27 cellular contexts compared by ENCODE assay signal in the genomic region with DNA sequence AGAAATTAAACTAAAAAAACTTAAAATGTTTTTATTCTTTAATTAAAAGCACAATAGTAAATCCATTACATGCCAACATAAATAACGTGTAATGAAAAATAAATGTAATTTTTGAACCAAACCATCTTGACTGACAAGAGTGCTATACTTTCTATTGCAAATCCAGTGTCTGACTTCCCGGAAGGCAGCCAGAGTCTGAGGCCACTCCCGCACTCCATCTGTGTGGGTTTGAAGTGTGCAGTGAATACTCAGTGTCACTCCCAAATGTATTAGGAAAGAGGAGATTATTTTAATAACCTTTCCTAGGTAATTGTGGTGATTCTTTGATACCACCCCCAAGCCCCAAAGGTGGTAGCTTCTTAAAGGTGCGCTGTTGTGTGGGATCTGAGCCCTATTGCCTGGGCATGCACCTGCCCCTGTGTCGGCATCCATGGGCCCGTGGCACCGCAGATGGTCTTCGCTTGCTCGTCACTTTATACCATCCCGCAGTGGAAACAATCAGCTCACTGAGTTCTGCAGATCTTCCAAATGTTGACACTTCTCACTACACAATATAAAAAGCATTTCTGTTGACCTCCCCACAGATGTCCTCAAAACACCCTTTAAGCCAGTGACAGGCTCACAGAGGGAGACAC.
"Had no signal": no experiment of that assay in that cellular context is flagged by ENCODE, and none has a peak within 500 bp of the region (broad histone marks: within the 10 kb centered on the region; RNA-seq: fewer than 3 reads in every experiment).

No MANE protein-coding gene starts in this region.

- H3K4me3 ChIP-seq: ascending aorta, breast epithelium, cardiac muscle cell, coronary artery, esophagus squamous epithelium, gastroesophageal sphincter had no signal

- H3K27ac ChIP-seq: ascending aorta, breast epithelium, cardiac muscle cell, coronary artery, epithelial cell of prostate, esophagus squamous epithelium, gastroesophageal sphincter had no signal

- DNase-seq: activated CD4-positive, alpha-beta memory T cell treated with anti-CD3 and anti-CD28 coated beads for 36 hours; activated CD4-positive, alpha-beta T cell treated with anti-CD3 and anti-CD28 coated beads for 36 hours; activated CD4-positive, alpha-beta T cell treated with anti-CD3 and anti-CD28 coated beads, Interleukin-2, amount 10 ng/mL, durations not matched to agents 24 days and 14 days; activated CD4-positive, CD25-positive, alpha-beta regulatory T cell; activated CD4-positive, CD25-positive, alpha-beta regulatory T cell treated with anti-CD3 and anti-CD28 coated beads, Interleukin-2, amount 50 U/mL, for 72 hours; activated CD8-positive, alpha-beta memory T cell treated with anti-CD3 and anti-CD28 coated beads, Interleukin-2, amount 50 U/mL, for 48 hours; activated gamma-delta T cell; activated naive CD4-positive, alpha-beta T cell; activated naive CD4-positive, alpha-beta T cell treated with anti-CD3 and anti-CD28 coated beads, Interleukin-2, amount 10 ng/mL, durations not matched to agents 7 days and 5 days; activated naive CD8-positive, alpha-beta T cell treated with anti-CD3 and anti-CD28 coated beads, Interleukin-2, amount 10 ng/mL, durations not matched to agents 7 days and 5 days; activated T-cell treated with anti-CD3 and anti-CD28 coated beads for 4 hours; activated T-cell treated with anti-CD3 and anti-CD28 coated beads, Interleukin-2, amount 50 U/mL, for 24 hours; activated T-cell treated with anti-CD3 and anti-CD28 coated beads, Interleukin-2, amount 50 U/mL, for 72 hours; central memory CD4-positive, alpha-beta T cell; cerebellar nuclear complex; effector CD4-positive, alpha-beta T cell; effector memory CD8-positive, alpha-beta T cell; esophagus squamous epithelium; foreskin melanocyte; T-helper 2 cell had no signal

- H3K27me3 ChIP-seq: ascending aorta, breast epithelium, cardiac muscle cell, esophagus squamous epithelium, gastroesophageal sphincter had no signal

- ATAC-seq: activated CD4-positive, alpha-beta T cell treated with anti-CD3 and anti-CD28 coated beads for 36 hours; activated naive CD4-positive, alpha-beta T cell treated with anti-CD3 and anti-CD28 coated beads, Interleukin-2, amount 50 U/mL, for 72 hours; activated T-cell treated with anti-CD3 and anti-CD28 coated beads, Interleukin-2, amount 50 U/mL, for 72 hours; effector memory CD8-positive, alpha-beta T cell; gastroesophageal sphincter had no signal
